21 cellular contexts compared by ENCODE assay signal in genomic region chr2:44004735-44005602, GRCh38. TPM values are rescaled to one million over a fixed set of nuclear protein-coding genes. Genes with fewer than 3 reads are reported as not detected.
DNase-seq lines count a peak whose midpoint lies in the region; ATAC-seq and TF ChIP-seq lines count a peak whose summit lies in the region.
"Had no signal": no experiment of that assay in that cellular context is flagged by ENCODE, and none has a peak within 500 bp of the region (broad histone marks: within the 10 kb centered on the region; RNA-seq: fewer than 3 reads in every experiment).

No MANE protein-coding gene starts in this region.

- H3K36me3 Mint-ChIP-seq in T-helper 2 cell treated with Interferon-gamma antibody and Interleukin-4, amounts not matched to agents 5 μg/mL and 100 μg/mL, for 36 hours (ENCODE audit: low read depth): no peaks in the 10 kb centered on the region
- H3K36me3 Mint-ChIP-seq: type B pancreatic cell had no signal

- peaks cover 20% of the 10 kb centered on the region for H3K27me3 Mint-ChIP-seq in T-helper 2 cell treated with Interferon-gamma antibody and Interleukin-4, amounts not matched to agents 5 μg/mL and 100 μg/mL, for 36 hours (ENCODE audit: low read depth)
- H3K27me3 Mint-ChIP-seq: CD4-positive, alpha-beta T cell had no signal

- no peaks in the 10 kb centered on the region for H4K20me1 ChIP-seq in Loucy (ENCODE audit: insufficient read depth, low read length, poor library complexity, severe bottlenecking)
- no peaks in the 10 kb centered on the region for H4K20me1 ChIP-seq in mammary epithelial cell (ENCODE audit: insufficient read depth, low read length)

- no peak for DNase-seq in T-helper 2 cell treated with Interferon-gamma antibody and Interleukin-4, amounts not matched to agents 5 μg/mL and 100 μg/mL, for 36 hours (ENCODE audit: low spot score)
- DNase-seq in T-helper 2 cell: no peak
- peak; percentile 9 for DNase-seq in epithelial cell of esophagus (ENCODE audit: low read depth)
- no peak for DNase-seq in mammary epithelial cell
- no peak for DNase-seq in NAMALWA (ENCODE audit: low spot score)
- DNase-seq: 8988T; activated CD4-positive, alpha-beta memory T cell treated with anti-CD3 and anti-CD28 coated beads, Interleukin-2, amount 10 ng/mL, durations not matched to agents 7 days and 5 days; anterior cingulate cortex; CD4-positive, alpha-beta T cell; colonic mucosa; left ventricle myocardium superior; NCI-H187; NCI-H446 treated with DMSO at 0.1 percent for 48 hours; NK-92 treated with Interleukin-12 subunit alpha and Interleukin-12 subunit beta, amount 100 ng/mL, for 24 hours; psoas muscle had no signal

- H3F3A ChIP-seq in Loucy (ENCODE audit: low read depth): no peaks in the 10 kb centered on the region

- no peak for TF ChIP-seq CTCF in Loucy (conservative IDR thresholded peaks at IDR 0.05; ENCODE audit: low read length)
- no peak for TF ChIP-seq CTCF in epithelial cell of esophagus (IDR thresholded peaks at IDR 0.05; ENCODE audit: insufficient read depth, low read depth, low read length, missing control alignments)
- TF ChIP-seq CTCF in parathyroid adenoma (IDR thresholded peaks at IDR 0.05): no peak
- no peak for TF ChIP-seq CTCF in mammary epithelial cell (conservative IDR thresholded peaks at IDR 0.05 in 1 of 2, IDR thresholded peaks at IDR 0.05 in 1 of 2; ENCODE audit: extremely low read depth in 1 of 2, insufficient read depth in 1 of 2, low read depth in 1 of 2, low read length in 2 of 2)

- peaks cover 5% of the 10 kb centered on the region for H3K4me1 Mint-ChIP-seq in T-helper 2 cell treated with Interferon-gamma antibody and Interleukin-4, amounts not matched to agents 5 μg/mL and 100 μg/mL, for 36 hours (ENCODE audit: low read depth)

- dilution Hi-C loops in mammary epithelial cell (cut with HindIII; ENCODE audit: low sequenced_read_pairs): no loop called here

- peaks cover 19% of the 10 kb centered on the region for H3K4me1 ChIP-seq in Loucy (ENCODE audit: insufficient read depth, low read length, poor library complexity, severe bottlenecking)
- peaks cover 20% of the 10 kb centered on the region for H3K4me1 ChIP-seq in parathyroid adenoma
- no peaks in the 10 kb centered on the region for H3K4me1 ChIP-seq in mammary epithelial cell (ENCODE audit: insufficient read depth, low read length)
- H3K4me1 ChIP-seq: colonic mucosa, psoas muscle had no signal

- intact Hi-C loops in mammary epithelial cell (cut with micrococcal nuclease): no loop called here

- H3K9me3 ChIP-seq in Loucy (ENCODE audit: insufficient read depth, low read depth, low read length) (no peaks in the 10 kb centered on the region), parathyroid adenoma (ENCODE audit: control insufficient read depth, low read length) (no peaks in the 10 kb centered on the region), mammary epithelial cell (replicated peaks; ENCODE audit: insufficient read depth, low read length) (no peaks in the 10 kb centered on the region)
- H3K9me3 ChIP-seq: colonic mucosa, psoas muscle had no signal

- BruUV-seq in mammary epithelial cell (replicated peaks; lab: Mats Ljungman, UMichigan): no TSS peak

- CTCF ChIA-PET in mammary epithelial cell (lab: Charles Lee; ENCODE audit: low non-redundant PET): no interaction called here

- H3K4me2 ChIP-seq in Loucy (ENCODE audit: low read depth, low read length, poor library complexity, severe bottlenecking): peak overlapping the region; percentile 61
- H3K4me2 ChIP-seq in parathyroid adenoma (ENCODE audit: low read length): no peak overlapping the region
- no peak overlapping the region for H3K4me2 ChIP-seq in mammary epithelial cell (ENCODE audit: insufficient read depth, low read depth, low read length)

- no peak overlapping the region for H3K4me3 Mint-ChIP-seq in T-helper 2 cell treated with Interferon-gamma antibody and Interleukin-4, amounts not matched to agents 5 μg/mL and 100 μg/mL, for 36 hours
- H3K4me3 Mint-ChIP-seq: activated CD4-positive, alpha-beta memory T cell treated with anti-CD3 and anti-CD28 coated beads, Interleukin-2, amount 10 ng/mL, durations not matched to agents 7 days and 5 days; CD4-positive, alpha-beta T cell; type B pancreatic cell had no signal

- H3K9me2 ChIP-seq in Loucy (replicated peaks; ENCODE audit: low read depth, low read length): no peaks in the 10 kb centered on the region

- peak overlapping the region; percentile 49; the same call in 1 of the 2 replicates for H2AFZ ChIP-seq in Loucy (ENCODE audit: low read length)
- peak overlapping the region; percentile 35 for H2AFZ ChIP-seq in parathyroid adenoma
- H2AFZ ChIP-seq in mammary epithelial cell (ENCODE audit: low read depth, low read length): no peak overlapping the region

- no peak overlapping the region for H3K27ac ChIP-seq in parathyroid adenoma
- no peak overlapping the region for H3K27ac ChIP-seq in mammary epithelial cell (ENCODE audit: insufficient read depth, low read depth, low read length)
- H3K27ac ChIP-seq: colonic mucosa, psoas muscle, RWPE1 had no signal

- 79% methylated on average over 3 of the region's 3 CpGs for WGBS in mammary epithelial cell (ENCODE audit: low coverage, missing lambda C conversion rate)

- peak overlapping the region; percentile 48 for H3K4me3 ChIP-seq in Loucy (ENCODE audit: low read length, poor library complexity, severe bottlenecking)
- no peak overlapping the region for H3K4me3 ChIP-seq in epithelial cell of esophagus (ENCODE audit: low read length)
- H3K4me3 ChIP-seq in parathyroid adenoma (ENCODE audit: low read depth, low read length): no peak overlapping the region
- no peak overlapping the region for H3K4me3 ChIP-seq in mammary epithelial cell (replicated peaks in 1 of 3; ENCODE audit: insufficient read depth in 1 of 3, low read depth in 2 of 3, low read length in 3 of 3)
- H3K4me3 ChIP-seq: colonic mucosa, psoas muscle had no signal

- H3K27ac Mint-ChIP-seq in T-helper 2 cell treated with Interferon-gamma antibody and Interleukin-4, amounts not matched to agents 5 μg/mL and 100 μg/mL, for 36 hours: peak overlapping the region; percentile 12
- H3K27ac Mint-ChIP-seq: activated CD4-positive, alpha-beta memory T cell treated with anti-CD3 and anti-CD28 coated beads, Interleukin-2, amount 10 ng/mL, durations not matched to agents 7 days and 5 days; activated T-helper 2 cell treated with anti-CD3 and anti-CD28 coated beads, Interferon-gamma antibody, Interleukin-2, Interleukin-4, amounts not matched to agents 10 μg/mL and 5 μg/mL and 100 μg/mL, durations not matched to agents 14 hours and 24 hours and 36 hours; CD4-positive, alpha-beta T cell; type B pancreatic cell had no signal

- H3K79me2 ChIP-seq in Loucy (ENCODE audit: insufficient read depth, low read length) (no peaks in the 10 kb centered on the region), parathyroid adenoma (no peaks in the 10 kb centered on the region), mammary epithelial cell (ENCODE audit: insufficient read depth, low read length) (no peaks in the 10 kb centered on the region)

- H3K36me3 ChIP-seq in Loucy (ENCODE audit: insufficient read depth, low read length): no peaks in the 10 kb centered on the region
- no peaks in the 10 kb centered on the region for H3K36me3 ChIP-seq in parathyroid adenoma (ENCODE audit: control insufficient read depth, insufficient read depth, low read length)
- no peaks in the 10 kb centered on the region for H3K36me3 ChIP-seq in mammary epithelial cell (ENCODE audit: insufficient read depth, low read length)
- H3K36me3 ChIP-seq: colonic mucosa had no signal

- no peak for ATAC-seq in GM18868 (IDR thresholded peaks at IDR 0.05; ENCODE audit: unreplicated experiment)
- ATAC-seq: left ventricle myocardium superior, psoas muscle had no signal

- no peak overlapping the region for H3K9ac ChIP-seq in Loucy (ENCODE audit: low read depth, low read length, poor library complexity, severe bottlenecking)
- no peak overlapping the region for H3K9ac ChIP-seq in parathyroid adenoma
- H3K9ac ChIP-seq in mammary epithelial cell (ENCODE audit: insufficient read depth, low read length): no peak overlapping the region

- H3K9me3 Mint-ChIP-seq in T-helper 2 cell treated with Interferon-gamma antibody and Interleukin-4, amounts not matched to agents 5 μg/mL and 100 μg/mL, for 36 hours: no peaks in the 10 kb centered on the region
- H3K9me3 Mint-ChIP-seq: activated CD4-positive, alpha-beta memory T cell treated with anti-CD3 and anti-CD28 coated beads, Interleukin-2, amount 10 ng/mL, durations not matched to agents 7 days and 5 days; activated T-helper 2 cell treated with anti-CD3 and anti-CD28 coated beads, Interferon-gamma antibody, Interleukin-2, Interleukin-4, amounts not matched to agents 10 μg/mL and 5 μg/mL and 100 μg/mL, durations not matched to agents 14 hours and 24 hours and 36 hours; CD4-positive, alpha-beta T cell; type B pancreatic cell had no signal

- H3K27me3 ChIP-seq in Loucy (ENCODE audit: insufficient read depth, low read length, poor library complexity, severe bottlenecking) (no peaks in the 10 kb centered on the region), parathyroid adenoma (ENCODE audit: control insufficient read depth, insufficient read depth, low read length) (no peaks in the 10 kb centered on the region), mammary epithelial cell (ENCODE audit: insufficient read depth, low read length) (no peaks in the 10 kb centered on the region)
- H3K27me3 ChIP-seq: colonic mucosa had no signal

- in situ Hi-C loops in mammary epithelial cell (cut with MboI; ENCODE audit: low sequenced_read_pairs in 2 of 2): no loop called here

RNA-seq across cellular contexts. Expression of gene LRPPRC, which starts 9.2 kb away (rescaled TPM):
- total RNA-seq in mammary epithelial cell: 100 to 1,000 TPM in 1 of 2 donors, 10 to 100 TPM in 1; 71.3 to 105 TPM
- 34.0 TPM for polyA plus RNA-seq in mammary epithelial cell
- polyA minus RNA-seq in mammary epithelial cell: 168 TPM
